In genomic region chr7:111091623-111092370, GRCh38 we compare ENCODE assay signal across 8 cellular contexts. TPM values are rescaled to one million over a fixed set of nuclear protein-coding genes. Genes with fewer than 3 reads are reported as not detected.
DNase-seq lines count a peak whose midpoint lies in the region; ATAC-seq and TF ChIP-seq lines count a peak whose summit lies in the region.

No MANE protein-coding gene starts in this region.

- H3K36me3 Mint-ChIP-seq in activated CD4-positive, alpha-beta T cell treated with anti-CD3 and anti-CD28 coated beads, Interleukin-2, amount 10 ng/mL, durations not matched to agents 7 days and 5 days (ENCODE audit: low read depth), result peaks cover 71% of the 10 kb centered on the region
- no peaks in the 10 kb centered on the region for H3K36me3 Mint-ChIP-seq in CD14-positive monocyte

- H3K9me3 ChIP-seq in SJCRH30 (replicated peaks) (no peaks in the 10 kb centered on the region), heart left ventricle (no peaks in the 10 kb centered on the region), testis (no peaks in the 10 kb centered on the region)

- H3K36me3 ChIP-seq in SJCRH30 (no peaks in the 10 kb centered on the region), heart left ventricle (no peaks in the 10 kb centered on the region), testis (ENCODE audit: low read depth, missing control alignments) (no peaks in the 10 kb centered on the region)

- H3K4me1 ChIP-seq in SJCRH30 (peaks cover 8% of the 10 kb centered on the region), heart left ventricle (peaks cover 0 to 27% (median 8%) of the 10 kb centered on the region in 12 donors), testis (no peaks in the 10 kb centered on the region)

- no peak for DNase-seq in activated CD4-positive, alpha-beta T cell treated with anti-CD3 and anti-CD28 coated beads, Interleukin-2, amount 10 ng/mL, durations not matched to agents 7 days and 5 days
- no peak for DNase-seq in activated CD4-positive, alpha-beta T cell treated with anti-CD3 and anti-CD28 coated beads for 1 hour
- DNase-seq in SJCRH30 (peak; percentile 38 to 76), heart left ventricle (no peak), testis (peak; percentile 28), T-helper 9 cell (no peak), CD14-positive monocyte (ENCODE audit: low spot score) (no peak), NCI-H2081 treated with DMSO at 0.1 percent for 48 hours (lab: John Stamatoyannopoulos, UW) (no peak)

- TF ChIP-seq POLR2A in heart left ventricle (IDR thresholded peaks at IDR 0.05) (no peak), testis (IDR thresholded peaks at IDR 0.05) (no peak)

- CTCF ChIA-PET in activated CD4-positive, alpha-beta T cell treated with anti-CD3 and anti-CD28 coated beads, Interleukin-2, amount 10 ng/mL, durations not matched to agents 7 days and 5 days (lab: Charles Lee), result interaction anchor here (0.7 to 1.0 kb wide), 2 partner anchors 13 to 16 kb away, joined by 3 read pairs; no protein-coding TSS in a partner anchor

- H3K4me3 ChIP-seq in SJCRH30 (peak overlapping the region; percentile 63), heart left ventricle (peak overlapping the region in 11 of 12 donors; percentile 30 to 63 (median 50)), testis (peak overlapping the region; percentile 47 to 59)

- peak in 3 of 4 donors; percentile 33 to 45 (median 40) for ATAC-seq in heart left ventricle

- H3K27ac ChIP-seq in SJCRH30 (peak overlapping the region; percentile 49), heart left ventricle (peak overlapping the region in 1 of 12 donors; percentile 3), testis (peak overlapping the region; percentile 70 to 75)

- TF ChIP-seq CTCF in heart left ventricle (IDR thresholded peaks at IDR 0.05) (no peak), testis (IDR thresholded peaks at IDR 0.05) (no peak), CD14-positive monocyte (IDR thresholded peaks at IDR 0.05) (no peak)

- 11 to 21% (median 17%) methylated on average over 3 of the region's 3 CpGs for WGBS in heart left ventricle, 4 donors
- 14 to 17% methylated on average over 3 of the region's 3 CpGs for WGBS in testis, 2 donors

- peaks cover 4% of the 10 kb centered on the region for H3K9me3 Mint-ChIP-seq in activated CD4-positive, alpha-beta T cell treated with anti-CD3 and anti-CD28 coated beads, Interleukin-2, amount 10 ng/mL, durations not matched to agents 7 days and 5 days
- H3K9me3 Mint-ChIP-seq in CD14-positive monocyte, result no peaks in the 10 kb centered on the region

- no peaks in the 10 kb centered on the region for H3K27me3 Mint-ChIP-seq in activated CD4-positive, alpha-beta T cell treated with anti-CD3 and anti-CD28 coated beads, Interleukin-2, amount 10 ng/mL, durations not matched to agents 7 days and 5 days
- H3K27me3 Mint-ChIP-seq in CD14-positive monocyte (ENCODE audit: low read depth in 3 of 3), result no peaks in the 10 kb centered on the region

- peak overlapping the region; percentile 93 for H3K27ac Mint-ChIP-seq in activated CD4-positive, alpha-beta T cell treated with anti-CD3 and anti-CD28 coated beads, Interleukin-2, amount 10 ng/mL, durations not matched to agents 7 days and 5 days
- no peak overlapping the region for H3K27ac Mint-ChIP-seq in CD14-positive monocyte

- intact Hi-C loops in heart left ventricle (cut with DNase I), result loop anchor here in 9 of 10 donors (2.0 to 10.0 kb wide), 8 partner anchors 393 to 646 kb away; no protein-coding TSS in a partner anchor
- intact Hi-C loops in testis (cut with DNase I; ENCODE audit: low total_unique reads), result no loop called here
- intact Hi-C loops in CD14-positive monocyte (cut with micrococcal nuclease), result no loop called here

- H3K27me3 ChIP-seq in SJCRH30, result no peaks in the 10 kb centered on the region
- no peaks in the 10 kb centered on the region for H3K27me3 ChIP-seq in heart left ventricle
- H3K27me3 ChIP-seq in testis, result no peaks in the 10 kb centered on the region

- H3K4me1 Mint-ChIP-seq in activated CD4-positive, alpha-beta T cell treated with anti-CD3 and anti-CD28 coated beads, Interleukin-2, amount 10 ng/mL, durations not matched to agents 7 days and 5 days, result peaks cover 58% of the 10 kb centered on the region
- H3K4me1 Mint-ChIP-seq in CD14-positive monocyte, result no peaks in the 10 kb centered on the region

- POLR2A ChIA-PET in activated CD4-positive, alpha-beta T cell treated with anti-CD3 and anti-CD28 coated beads, Interleukin-2, amount 10 ng/mL, durations not matched to agents 7 days and 5 days (lab: Charles Lee), result interaction anchor here (1.4 kb wide), 1 partner anchor 9 kb away, joined by 8 read pairs; no protein-coding TSS in a partner anchor

- H3K4me3 Mint-ChIP-seq in activated CD4-positive, alpha-beta T cell treated with anti-CD3 and anti-CD28 coated beads, Interleukin-2, amount 10 ng/mL, durations not matched to agents 7 days and 5 days, result peak overlapping the region; percentile 99
- no peak overlapping the region for H3K4me3 Mint-ChIP-seq in CD14-positive monocyte

RNA-seq across cellular contexts. Expression of gene LRRN3, which starts 0.9 kb away (rescaled TPM):
- total RNA-seq in activated CD4-positive, alpha-beta T cell treated with anti-CD3 and anti-CD28 coated beads, Interleukin-2, amount 10 ng/mL, durations not matched to agents 7 days and 5 days, result 100 to 1,000 TPM; 211 to 262 TPM
- 16.5 and 19.3 TPM in 2 replicates for total RNA-seq in SJCRH30 (2014; rRNA removed; shearing (Covaris generic))
- total RNA-seq in heart left ventricle, result 10 to 100 TPM in 1 of 9 donors, 1 to 10 TPM in 6, under 1 TPM in 2; 0.52 to 11.0 (median 2.3) TPM
- polyA plus RNA-seq in heart left ventricle, result 1 to 10 TPM in 1 of 2 donors, under 1 TPM in 1; 0.89 to 2.4 TPM
- total RNA-seq in testis, result 10 to 100 TPM; 49.1 to 59.6 TPM
- polyA plus RNA-seq in testis (ENCODE audit: insufficient read depth, low read depth, low replicate concordance), result 9.3 TPM
- polyA plus RNA-seq in CD14-positive monocyte, result under 1 TPM; 0.12 to 0.22 TPM

Comparison
In these comparisons a context has a peak if more than half of its experiments do, and no peak if none do; other contexts are left out.
1. DNase-seq: peak in SJCRH30 (2 of 2) and testis (single experiment); none in activated CD4-positive, alpha-beta T cell treated with anti-CD3 and anti-CD28 coated beads, Interleukin-2, amount 10 ng/mL, durations not matched to agents 7 days and 5 days (single experiment), activated CD4-positive, alpha-beta T cell treated with anti-CD3 and anti-CD28 coated beads for 1 hour (single experiment), heart left ventricle (0 of 5), T-helper 9 cell (single experiment), CD14-positive monocyte (single experiment) and NCI-H2081 treated with DMSO at 0.1 percent for 48 hours (single experiment).
2. intact Hi-C loops: an anchor here in heart left ventricle (2.0 to 10.0 kb wide); none called in testis and CD14-positive monocyte.
3. Peak in every context shown above with its lines, with median percentiles within 50 percentile points of each other: H3K4me3 ChIP-seq.